ENCODE assay signal across 8 cellular contexts in genomic region chr7:108452707-108453106, GRCh38. TPM values are rescaled to one million over a fixed set of nuclear protein-coding genes. Genes with fewer than 3 reads are reported as not detected.
DNase-seq lines count a peak whose midpoint lies in the region; ATAC-seq and TF ChIP-seq lines count a peak whose summit lies in the region.

No MANE protein-coding gene starts in this region.

- H3K36me3 ChIP-seq in cardiac muscle cell, result no peaks in the 10 kb centered on the region
- H3K36me3 ChIP-seq in OCI-LY7 (ENCODE audit: insufficient read depth, low read length), result no peaks in the 10 kb centered on the region
- no peaks in the 10 kb centered on the region for H3K36me3 ChIP-seq in esophagus muscularis mucosa

- POLR2A ChIA-PET in OCI-LY7 (lab: Charles Lee), result interaction anchor here (1.0 kb wide), 1 partner anchor 25 kb away, joined by 3 read pairs; no protein-coding TSS in a partner anchor

- H3K27ac ChIP-seq in cardiac muscle cell, result no peak overlapping the region
- no peak overlapping the region for H3K27ac ChIP-seq in right cardiac atrium (ENCODE audit: low read length)
- H3K27ac ChIP-seq in OCI-LY7 (ENCODE audit: low read depth, low read length, poor library complexity, severe bottlenecking), result no peak overlapping the region
- no peak overlapping the region for H3K27ac ChIP-seq in esophagus muscularis mucosa (replicated peaks in 1 of 4)

- no peaks in the 10 kb centered on the region for H3K9me3 ChIP-seq in cardiac muscle cell (ENCODE audit: low read depth)
- no peaks in the 10 kb centered on the region for H3K9me3 ChIP-seq in right cardiac atrium (ENCODE audit: control insufficient read depth, low read length)
- H3K9me3 ChIP-seq in OCI-LY7 (ENCODE audit: low read length), result no peaks in the 10 kb centered on the region
- no peaks in the 10 kb centered on the region for H3K9me3 ChIP-seq in esophagus muscularis mucosa

- DNase-seq in cardiac muscle cell (ENCODE audit: low read depth in 1 of 2, low spot score in 1 of 2) (peak; percentile 19 to 65), right cardiac atrium (no peak), OCI-LY7 (ENCODE audit: low spot score) (peak; percentile 45), esophagus muscularis mucosa (ENCODE audit: extremely low spot score) (no peak), T-helper 1 cell (no peak)
- DNase-seq in stimulated activated naive CD8-positive, alpha-beta T cell treated with anti-CD3 and anti-CD28 coated beads, Interleukin-15, Interleukin-2, amounts not matched to agents 100 U/mL and 50 U/mL, for 24 hours, result no peak

- H3K4me1 ChIP-seq in cardiac muscle cell (ENCODE audit: low read depth), result no peaks in the 10 kb centered on the region
- H3K4me1 ChIP-seq in right cardiac atrium (ENCODE audit: control insufficient read depth, insufficient read depth, low read length), result no peaks in the 10 kb centered on the region
- H3K4me1 ChIP-seq in OCI-LY7 (ENCODE audit: insufficient read depth, low read length, poor library complexity, severe bottlenecking), result no peaks in the 10 kb centered on the region
- peaks cover 18 to 30% (median 26%) of the 10 kb centered on the region in 4 donors for H3K4me1 ChIP-seq in esophagus muscularis mucosa

- BruUV-seq in OCI-LY7 (replicated peaks; lab: Mats Ljungman, UMichigan), result no TSS peak

- no peak for TF ChIP-seq POLR2A in esophagus muscularis mucosa (IDR thresholded peaks at IDR 0.05; ENCODE audit: low read depth)

- H3K4me2 ChIP-seq in OCI-LY7 (ENCODE audit: low read length), result no peak overlapping the region

- H2AFZ ChIP-seq in OCI-LY7 (ENCODE audit: low read length), result no peak overlapping the region

- H4K20me1 ChIP-seq in OCI-LY7 (ENCODE audit: insufficient read depth, low read length), result no peaks in the 10 kb centered on the region

- H3K79me2 ChIP-seq in OCI-LY7 (ENCODE audit: insufficient read depth, low read depth, low read length), result no peaks in the 10 kb centered on the region

- no peaks in the 10 kb centered on the region for H3K9me2 ChIP-seq in OCI-LY7 (ENCODE audit: insufficient read depth, low read length)

- CTCF ChIA-PET in OCI-LY7 (lab: Charles Lee; ENCODE audit: unreplicated experiment), result interaction anchor here (1.3 kb wide), 1 partner anchor 44 kb away, joined by 5 read pairs; no protein-coding TSS in a partner anchor

- peak; percentile 69 for TF ChIP-seq CTCF in cardiac muscle cell (IDR thresholded peaks at IDR 0.05; ENCODE audit: low read depth, low read length)
- peak; percentile 77 for TF ChIP-seq CTCF in OCI-LY7 (conservative IDR thresholded peaks at IDR 0.05; ENCODE audit: low read length)
- peak; percentile 13 to 40 (median 14) for TF ChIP-seq CTCF in esophagus muscularis mucosa (IDR thresholded peaks at IDR 0.05)

- H3K4me3 ChIP-seq in cardiac muscle cell, result no peak overlapping the region
- no peak overlapping the region for H3K4me3 ChIP-seq in right cardiac atrium (ENCODE audit: low read length)
- H3K4me3 ChIP-seq in OCI-LY7 (ENCODE audit: low read depth, low read length, poor library complexity, severe bottlenecking), result no peak overlapping the region
- H3K4me3 ChIP-seq in esophagus muscularis mucosa, result no peak overlapping the region

- intact Hi-C loops in right cardiac atrium (cut with DNase I) (loop anchor here in 2 of 4 donors (10.0 kb wide), 1 partner anchor 268 kb away; no protein-coding TSS in a partner anchor), OCI-LY7 (cut with micrococcal nuclease; ENCODE audit: unreplicated experiment) (loop anchor here (2.0 kb wide), 1 partner anchor 44 kb away; no protein-coding TSS in a partner anchor), esophagus muscularis mucosa (cut with DNase I) (no loop called here)

- no peak for TF ChIP-seq EP300 in esophagus muscularis mucosa (IDR thresholded peaks at IDR 0.05)

- no peak for ATAC-seq in right cardiac atrium
- peak; percentile 39 for ATAC-seq in HG03045 (IDR thresholded peaks at IDR 0.05; ENCODE audit: unreplicated experiment)
- ATAC-seq in stimulated activated naive CD8-positive, alpha-beta T cell treated with anti-CD3 and anti-CD28 coated beads, Interleukin-15, Interleukin-2, amounts not matched to agents 100 U/mL and 50 U/mL, for 24 hours, result peak; percentile 32
- no peak for ATAC-seq in HG03196 (IDR thresholded peaks at IDR 0.05; ENCODE audit: unreplicated experiment)

- WGBS in right cardiac atrium, result 56% methylated on average over 2 of the region's 2 CpGs
- 79% methylated on average over 2 of the region's 2 CpGs for WGBS in esophagus muscularis mucosa

- H3K27me3 ChIP-seq in cardiac muscle cell (peaks cover 60% of the 10 kb centered on the region), right cardiac atrium (ENCODE audit: control insufficient read depth, insufficient read depth) (peaks cover 4% of the 10 kb centered on the region), esophagus muscularis mucosa (peaks cover 0 to 57% (median 30%) of the 10 kb centered on the region in 4 donors)

RNA-seq across cellular contexts. Expression of gene NRCAM, which starts 3.5 kb away (rescaled TPM):
- total RNA-seq in cardiac muscle cell (3.4 and 3.9 TPM in 2 replicates), right cardiac atrium (1 to 10 TPM in 2 of 4 donors, under 1 TPM in 2; 0.59 to 1.1 (median 0.89) TPM), OCI-LY7 (2022) (not detected in 2 replicates), esophagus muscularis mucosa (1 to 10 TPM; 2.9 to 5.2 (median 3.3) TPM)
- polyA plus RNA-seq in cardiac muscle cell (0.76 and 1.2 TPM in 2 replicates), right cardiac atrium (1.3 TPM)
- not detected in 2 replicates for total RNA-seq in OCI-LY7 (2014; rRNA removed; shearing (Covaris generic))

Comparison
In these comparisons a context has a peak if more than half of its experiments do, and no peak if none do; other contexts are left out.
1. DNase-seq: peak in cardiac muscle cell (2 of 2) and OCI-LY7 (single experiment); none in right cardiac atrium (0 of 3), esophagus muscularis mucosa (single experiment), stimulated activated naive CD8-positive, alpha-beta T cell treated with anti-CD3 and anti-CD28 coated beads, Interleukin-15, Interleukin-2, amounts not matched to agents 100 U/mL and 50 U/mL, for 24 hours (single experiment) and T-helper 1 cell (0 of 5).
2. CTCF ChIP-seq: peak in every context shown above with its lines; median percentile 77 in OCI-LY7; 69 in cardiac muscle cell; 14 in esophagus muscularis mucosa.
3. ATAC-seq: peak in HG03045 (single experiment) and stimulated activated naive CD8-positive, alpha-beta T cell treated with anti-CD3 and anti-CD28 coated beads, Interleukin-15, Interleukin-2, amounts not matched to agents 100 U/mL and 50 U/mL, for 24 hours (single experiment); none in right cardiac atrium (0 of 2) and HG03196 (single experiment).